Comparison of ENCODE assay signal across 12 cellular contexts in genomic region chr5:67205981-67206380, GRCh38. TPM values are rescaled to one million over a fixed set of nuclear protein-coding genes. Genes with fewer than 3 reads are reported as not detected.
DNase-seq lines count a peak whose midpoint lies in the region; ATAC-seq, FAIRE-seq and TF ChIP-seq lines count a peak whose summit lies in the region.
"Had no signal": no experiment of that assay in that cellular context is flagged by ENCODE, and none has a peak within 500 bp of the region (broad histone marks: within the 10 kb centered on the region; RNA-seq: fewer than 3 reads in every experiment).

No MANE protein-coding gene starts in this region.

- H3K9ac ChIP-seq in kidney (ENCODE audit: low read length in 2 of 2) = no peak overlapping the region

- TF ChIP-seq CTCF in activated B cell treated with CpG ODN at 0.5 μM for 24 hours (IDR thresholded peaks at IDR 0.05) (no peak), foreskin keratinocyte (conservative IDR thresholded peaks at IDR 0.05) (no peak), type B pancreatic cell (conservative IDR thresholded peaks at IDR 0.05) (no peak), kidney (IDR thresholded peaks at IDR 0.05; ENCODE audit: borderline replicate concordance, extremely low read depth, insufficient read depth) (no peak)

- intact Hi-C loops in activated B cell treated with CpG ODN at 0.5 μM for 24 hours (cut with micrococcal nuclease) = loop anchor here (1.0 to 10.0 kb wide), 5 partner anchors 109 to 1281 kb away; partner anchors contain the start of genes ERBIN and SREK1
- intact Hi-C loops in kidney (cut with DNase I) = no loop called here

- FAIRE-seq in kidney (lab: Jason Lieb, UNC) (no peak), frontal cortex (lab: Jason Lieb, UNC) (no peak)

- H3K4me1 ChIP-seq in foreskin keratinocyte = peaks cover 16% of the 10 kb centered on the region
- H3K4me1 ChIP-seq in kidney (ENCODE audit: control insufficient read depth in 1 of 2, insufficient read depth in 1 of 2, low read depth in 1 of 2, low read length in 2 of 2) = peaks cover 0 to 5% of the 10 kb centered on the region in 2 donors

- H3K4me1 Mint-ChIP-seq in activated B cell treated with CpG ODN at 0.5 μM for 24 hours = peaks cover 96% of the 10 kb centered on the region
- H3K4me1 Mint-ChIP-seq in type B pancreatic cell (ENCODE audit: unreplicated experiment) = peaks cover 21% of the 10 kb centered on the region

- H3K27me3 ChIP-seq in foreskin keratinocyte = no peaks in the 10 kb centered on the region

- POLR2A ChIA-PET in activated B cell treated with CpG ODN at 0.5 μM for 24 hours (lab: Charles Lee) = interaction anchor here (0.6 to 16.1 kb wide), 8 partner anchors 10 to 797 kb away, joined by 3 to 228 read pairs (median 12); partner anchors contain the start of gene CD180

- H3K9me3 Mint-ChIP-seq in activated B cell treated with CpG ODN at 0.5 μM for 24 hours (no peaks in the 10 kb centered on the region), type B pancreatic cell (peaks cover 4% of the 10 kb centered on the region)

- no peaks in the 10 kb centered on the region for H3K36me3 ChIP-seq in kidney (ENCODE audit: control insufficient read depth in 1 of 2, insufficient read depth in 2 of 2, low read length in 2 of 2)

- H3K4me3 Mint-ChIP-seq in activated B cell treated with CpG ODN at 0.5 μM for 24 hours (peak overlapping the region; percentile 62), type B pancreatic cell (no peak overlapping the region)

- H3K27me3 Mint-ChIP-seq in activated B cell treated with CpG ODN at 0.5 μM for 24 hours (no peaks in the 10 kb centered on the region), type B pancreatic cell (no peaks in the 10 kb centered on the region)

- H3K27ac Mint-ChIP-seq in activated B cell treated with CpG ODN at 0.5 μM for 24 hours (peak overlapping the region; percentile 96), type B pancreatic cell (peak overlapping the region; percentile 39)

- CTCF ChIA-PET in activated B cell treated with CpG ODN at 0.5 μM for 24 hours (lab: Charles Lee) = interaction anchor here (1.2 to 10.7 kb wide), 5 partner anchors 10 to 49 kb away, joined by 3 to 164 read pairs (median 36); no protein-coding TSS in a partner anchor

- H3K27ac ChIP-seq in foreskin keratinocyte (peak overlapping the region; percentile 64), kidney (ENCODE audit: low read depth in 2 of 2, low read length in 2 of 2) (no peak overlapping the region)

- ATAC-seq in activated B cell treated with CpG ODN at 0.5 μM for 24 hours (ENCODE audit: low read depth) = no peak
- ATAC-seq in foreskin keratinocyte = no peak

- no peaks in the 10 kb centered on the region for H3K9me3 ChIP-seq in kidney (ENCODE audit: control insufficient read depth in 1 of 2, low read length in 2 of 2)

- DNase-seq in activated CD8-positive, alpha-beta memory T cell treated with anti-CD3 and anti-CD28 coated beads, Interleukin-2, amount 50 U/mL, for 48 hours = peak; percentile 61
- no peak for DNase-seq in activated CD8-positive, alpha-beta memory T cell treated with anti-CD3 and anti-CD28 coated beads, Interleukin-2, amount 50 U/mL, for 4 hours
- DNase-seq in activated B cell treated with CpG ODN at 0.5 μM for 24 hours (no peak), foreskin keratinocyte (no peak), type B pancreatic cell (ENCODE audit: extremely low spot score, unreplicated experiment) (no peak), kidney (no peak), RKO (ENCODE audit: low spot score) (no peak), frontal cortex (ENCODE audit: low spot score in 2 of 2) (no peak)
- DNase-seq: ACHN, NCI-H1092 treated with DMSO at 0.1 percent for 48 hours, NCI-H524 treated with DMSO at 0.1 percent for 48 hours had no signal

- H3K36me3 Mint-ChIP-seq in activated B cell treated with CpG ODN at 0.5 μM for 24 hours (ENCODE audit: low read depth) (peaks cover 2% of the 10 kb centered on the region), type B pancreatic cell (no peaks in the 10 kb centered on the region)

- H3K4me3 ChIP-seq in kidney (ENCODE audit: low read length in 2 of 2) = no peak overlapping the region

RNA-seq across cellular contexts. Expression of gene CD180, which starts 9.4 kb away (rescaled TPM):
- 32.6 and 35.7 TPM in 2 replicates for total RNA-seq in activated B cell treated with CpG ODN at 0.5 μM for 24 hours
- total RNA-seq in foreskin keratinocyte = not detected in 2 replicates
- polyA plus RNA-seq in foreskin keratinocyte = not detected in 2 replicates
- total RNA-seq in type B pancreatic cell (ENCODE audit: low replicate concordance) = not detected in 2 replicates
- 3.3 TPM for total RNA-seq in kidney
- 0.28 TPM for polyA plus RNA-seq in kidney (ENCODE audit: insufficient read depth, low read depth, low replicate concordance)
- 0.41 TPM for total RNA-seq in frontal cortex
- polyA plus RNA-seq: neural cell had no signal
